ENCODE assay signal across 20 cellular contexts in the genomic region with DNA sequence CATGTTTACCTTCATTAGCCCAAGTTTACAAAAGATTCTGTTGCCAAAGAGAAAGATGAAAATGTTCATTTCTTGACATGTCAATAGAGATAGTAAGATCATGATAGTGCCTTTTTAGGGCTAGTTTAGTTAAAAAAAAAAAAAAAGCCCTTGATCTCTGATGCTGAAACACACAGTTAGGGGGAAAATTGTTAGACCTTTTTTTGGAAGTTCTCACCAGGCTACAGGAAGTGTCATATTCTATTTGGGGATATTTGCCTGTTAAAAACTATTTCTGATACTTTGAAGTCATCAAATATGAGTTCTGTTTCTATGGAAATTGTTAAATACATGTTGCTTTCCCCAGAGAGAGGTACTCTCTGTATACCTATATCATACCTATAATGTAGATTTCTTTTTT. TPM values are rescaled to one million over a fixed set of nuclear protein-coding genes. Genes with fewer than 3 reads are reported as not detected.
A peak's percentile ranks its signal among the peaks of the same experiment; 100 is the strongest.
DNase-seq lines count a peak whose midpoint lies in the region; ATAC-seq and TF ChIP-seq lines count a peak whose summit lies in the region.
"Had no signal": no experiment of that assay in that cellular context is flagged by ENCODE, and none has a peak within 500 bp of the region (broad histone marks: within the 10 kb centered on the region; RNA-seq: fewer than 3 reads in every experiment).

No MANE protein-coding gene starts in this region.

- H3K4me3 ChIP-seq in CD4-positive, alpha-beta memory T cell (ENCODE audit: low read length in 2 of 2) = no peak overlapping the region
- H3K4me3 ChIP-seq in GM12865 (ENCODE audit: low read depth, low read length) = no peak overlapping the region
- H3K4me3 ChIP-seq in dorsolateral prefrontal cortex = peak overlapping the region in 9 of 59 donors; percentile 3 to 39 (median 14)
- H3K4me3 ChIP-seq in gastroesophageal sphincter = no peak overlapping the region
- no peak overlapping the region for H3K4me3 ChIP-seq in adrenal gland
- H3K4me3 ChIP-seq: GM23338, Peyer's patch had no signal

- no peak for TF ChIP-seq POLR2A in gastroesophageal sphincter (IDR thresholded peaks at IDR 0.05)
- no peak for TF ChIP-seq POLR2A in adrenal gland (IDR thresholded peaks at IDR 0.05)

- peaks cover 27 to 73% (median 38%) of the 10 kb centered on the region in 4 donors for H3K4me1 Mint-ChIP-seq in CD4-positive, alpha-beta memory T cell

- H3K4me3 Mint-ChIP-seq in CD4-positive, alpha-beta memory T cell = no peak overlapping the region
- H3K4me3 Mint-ChIP-seq: GM23338 had no signal

- intact Hi-C loops in CD4-positive, alpha-beta memory T cell (cut with micrococcal nuclease) = no loop called here
- intact Hi-C loops in dorsolateral prefrontal cortex (cut with DNase I) = no loop called here
- intact Hi-C loops in adrenal gland (cut with DNase I) = no loop called here

- no peak for DNase-seq in CD4-positive, alpha-beta memory T cell
- DNase-seq in GM12865 (ENCODE audit: low read depth) = peak; percentile 13
- no peak for DNase-seq in dorsolateral prefrontal cortex
- DNase-seq in COLO668 (lab: John Stamatoyannopoulos, UW; ENCODE audit: unreplicated experiment) = no peak
- DNase-seq in midbrain (lab: John Stamatoyannopoulos, UW) = no peak
- no peak for DNase-seq in adrenal gland
- DNase-seq: Calu3, NCI-H1092 treated with DMSO at 0.1 percent for 48 hours, NCI-H1694, NCI-H2107, NCI-H2227 treated with DMSO at 0.1 percent for 48 hours, NCI-H524, Peyer's patch, SHP77, T-helper 1 cell had no signal

- no peaks in the 10 kb centered on the region for H3K9me3 ChIP-seq in CD4-positive, alpha-beta memory T cell (ENCODE audit: control insufficient read depth in 1 of 2, low read length in 2 of 2)
- H3K9me3 ChIP-seq in gastroesophageal sphincter (no peaks in the 10 kb centered on the region), adrenal gland (replicated peaks in 1 of 3) (peaks cover 0 to 2% (median 0%) of the 10 kb centered on the region in 3 donors)
- H3K9me3 ChIP-seq: Peyer's patch had no signal

- TF ChIP-seq EP300 in gastroesophageal sphincter (IDR thresholded peaks at IDR 0.05) = no peak

- no peaks in the 10 kb centered on the region for H3K36me3 ChIP-seq in CD4-positive, alpha-beta memory T cell (ENCODE audit: insufficient read depth, low read length)
- peaks cover 0 to 22% of the 10 kb centered on the region in 2 donors for H3K36me3 ChIP-seq in gastroesophageal sphincter
- no peaks in the 10 kb centered on the region for H3K36me3 ChIP-seq in adrenal gland (replicated peaks in 1 of 2)
- H3K36me3 ChIP-seq: Peyer's patch had no signal

- H3K27ac ChIP-seq in CD4-positive, alpha-beta memory T cell (ENCODE audit: low read depth, low read length) = no peak overlapping the region
- H3K27ac ChIP-seq in dorsolateral prefrontal cortex = peak overlapping the region in 54 of 59 donors; percentile 2 to 98 (median 52)
- no peak overlapping the region for H3K27ac ChIP-seq in gastroesophageal sphincter
- no peak overlapping the region for H3K27ac ChIP-seq in adrenal gland
- H3K27ac ChIP-seq: Peyer's patch had no signal

- peak overlapping the region in 4 of 7 donors; percentile 14 to 52 (median 30) for H3K27ac Mint-ChIP-seq in CD4-positive, alpha-beta memory T cell

- no peaks in the 10 kb centered on the region for H3K27me3 ChIP-seq in CD4-positive, alpha-beta memory T cell (ENCODE audit: insufficient read depth, low read length)
- H3K27me3 ChIP-seq in dorsolateral prefrontal cortex (no peaks in the 10 kb centered on the region), gastroesophageal sphincter (no peaks in the 10 kb centered on the region), adrenal gland (no peaks in the 10 kb centered on the region)
- H3K27me3 ChIP-seq: Peyer's patch had no signal

- H3K27me3 Mint-ChIP-seq in CD4-positive, alpha-beta memory T cell = no peaks in the 10 kb centered on the region

- H3K4me1 ChIP-seq in CD4-positive, alpha-beta memory T cell (ENCODE audit: insufficient read depth, low read length) = peaks cover 5% of the 10 kb centered on the region
- H3K4me1 ChIP-seq in gastroesophageal sphincter (no peaks in the 10 kb centered on the region), adrenal gland (replicated peaks in 1 of 2) (no peaks in the 10 kb centered on the region)
- H3K4me1 ChIP-seq: Peyer's patch had no signal

- TF ChIP-seq CTCF in GM12865 (IDR thresholded peaks at IDR 0.05; ENCODE audit: insufficient read depth, low read depth, low read length, missing control alignments) = no peak
- TF ChIP-seq CTCF in dorsolateral prefrontal cortex (IDR thresholded peaks at IDR 0.05 in 54 of 56, conservative IDR thresholded peaks at IDR 0.05 in 2 of 56; ENCODE audit: low read depth in 1 of 56, partially characterized antibody in 56 of 56) = no peak
- no peak for TF ChIP-seq CTCF in gastroesophageal sphincter (IDR thresholded peaks at IDR 0.05)
- TF ChIP-seq CTCF in adrenal gland (IDR thresholded peaks at IDR 0.05) = no peak

- ATAC-seq in HG03565 (IDR thresholded peaks at IDR 0.05; ENCODE audit: unreplicated experiment) (peak; percentile 27), gastroesophageal sphincter (no peak)
- ATAC-seq: GM23338, SK-N-SH treated with all-trans-retinoic acid at 6 μM for 48 hours had no signal

- peaks cover 45 to 47% of the 10 kb centered on the region in 2 donors for H3K36me3 Mint-ChIP-seq in CD4-positive, alpha-beta memory T cell

- no peaks in the 10 kb centered on the region for H3K9me3 Mint-ChIP-seq in CD4-positive, alpha-beta memory T cell

- POLR2A ChIA-PET in CD4-positive, alpha-beta memory T cell (lab: Charles Lee; ENCODE audit: partially characterized antibody) = no interaction called here

- CTCF ChIA-PET in CD4-positive, alpha-beta memory T cell (lab: Charles Lee; ENCODE audit: partially characterized antibody) = interaction anchor here (0.6 kb wide), 1 partner anchor 126 kb away, joined by 3 read pairs; no protein-coding TSS in a partner anchor

RNA-seq across cellular contexts. Expression of gene SLAIN1, which starts 21.6 kb away (rescaled TPM):
- total RNA-seq in CD4-positive, alpha-beta memory T cell = 10 to 100 TPM; 55.1 to 58.9 TPM
- 10 to 100 TPM; 39.3 to 49.8 TPM for polyA plus RNA-seq in CD4-positive, alpha-beta memory T cell
- total RNA-seq in dorsolateral prefrontal cortex (100 to 1,000 TPM; 103 to 777 (median 227) TPM), gastroesophageal sphincter (10 to 100 TPM in 3 of 4 donors, 1 to 10 TPM in 1; 8.9 to 17.3 (median 15.5) TPM), adrenal gland (10 to 100 TPM in 7 of 8 donors, 1 to 10 TPM in 1; 7.0 to 24.1 (median 14.1) TPM)
- 10 to 100 TPM in 1 of 3 donors, 1 to 10 TPM in 2; 5.5 to 24.0 (median 9.0) TPM for polyA plus RNA-seq in adrenal gland
- total RNA-seq: MCF 10A had no signal

Comparison
In these comparisons a context has a peak if more than half of its experiments do, and no peak if none do; other contexts are left out.
1. H3K27ac ChIP-seq: peak in dorsolateral prefrontal cortex (54 of 59); none in CD4-positive, alpha-beta memory T cell (single experiment), gastroesophageal sphincter (0 of 4) and adrenal gland (0 of 5).